Comparison of ENCODE assay signal across 23 cellular contexts in the genomic region with DNA sequence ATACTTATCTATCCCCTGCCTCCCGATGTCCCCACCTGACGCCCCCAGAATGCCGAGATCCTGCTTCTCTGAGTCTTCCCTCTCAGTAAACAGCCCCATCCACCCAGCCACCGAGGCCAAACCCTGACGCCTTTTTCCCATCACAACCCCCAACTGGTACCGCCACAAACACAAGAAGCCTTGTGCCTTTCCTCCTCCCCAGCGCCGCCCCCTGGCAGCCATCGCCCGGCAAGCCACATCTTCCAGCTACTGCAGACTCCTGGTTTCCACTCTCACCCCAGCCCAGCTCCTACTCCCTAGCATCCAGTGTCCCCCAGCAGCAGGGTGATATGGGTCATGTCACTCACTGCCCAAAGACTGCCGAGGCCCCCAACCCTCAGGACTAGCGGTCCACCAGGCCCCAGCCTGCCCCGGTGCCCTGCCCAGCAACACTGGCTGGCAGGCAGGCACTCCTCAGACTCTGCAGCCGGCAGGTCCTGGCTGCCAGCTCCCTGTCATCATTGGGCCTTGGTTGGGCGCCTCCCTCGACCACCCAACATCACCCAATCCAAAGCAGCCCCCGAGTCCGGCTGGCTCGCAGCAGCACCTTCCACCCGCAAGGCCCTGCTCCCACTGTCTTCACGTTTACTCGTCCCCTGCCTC. TPM values are rescaled to one million over a fixed set of nuclear protein-coding genes. Genes with fewer than 3 reads are reported as not detected.
DNase-seq lines count a peak whose midpoint lies in the region; ATAC-seq and TF ChIP-seq lines count a peak whose summit lies in the region.
"Had no signal": no experiment of that assay in that cellular context is flagged by ENCODE, and none has a peak within 500 bp of the region (broad histone marks: within the 10 kb centered on the region; RNA-seq: fewer than 3 reads in every experiment).

No MANE protein-coding gene starts in this region.

- H3K4me1 ChIP-seq in OCI-LY1 (ENCODE audit: insufficient read depth, low read length, severe bottlenecking) (peaks cover 10% of the 10 kb centered on the region), mesenchymal stem cell (ENCODE audit: control insufficient read depth, insufficient read depth, low read depth, low read length) (no peaks in the 10 kb centered on the region)
- H3K4me1 ChIP-seq: Caco-2 had no signal

- no peak overlapping the region for H2BK120ac ChIP-seq in mesenchymal stem cell (ENCODE audit: low read depth, low read length)

- no peak overlapping the region for H3K4ac ChIP-seq in mesenchymal stem cell (ENCODE audit: low read depth in 1 of 2, low read length in 2 of 2)

- H3K18ac ChIP-seq in mesenchymal stem cell (ENCODE audit: low read depth in 1 of 2, low read length in 2 of 2), result no peak overlapping the region

- H3K79me2 ChIP-seq in OCI-LY1 (ENCODE audit: insufficient read depth, low read length), result no peaks in the 10 kb centered on the region

- 92% methylated on average over 21 of the region's 22 CpGs for WGBS in mesenchymal stem cell

- H2AK5ac ChIP-seq in mesenchymal stem cell (ENCODE audit: low read length, severe bottlenecking), result no peak overlapping the region

- TF ChIP-seq CTCF in OCI-LY1 (IDR thresholded peaks at IDR 0.05; ENCODE audit: low read length), result no peak
- TF ChIP-seq CTCF in brain microvascular endothelial cell (IDR thresholded peaks at IDR 0.05; ENCODE audit: low read depth, low read length, missing control alignments), result peak; percentile 10
- TF ChIP-seq CTCF in foreskin fibroblast (IDR thresholded peaks at IDR 0.05; ENCODE audit: low read depth, low read length), result no peak

- H3K27ac ChIP-seq in OCI-LY1 (ENCODE audit: low read depth, low read length, poor library complexity, severe bottlenecking) (peak overlapping the region; percentile 21), brain microvascular endothelial cell (no peak overlapping the region), mesenchymal stem cell (ENCODE audit: low read length, poor library complexity, severe bottlenecking) (no peak overlapping the region), temporal lobe (ENCODE audit: low read depth, low read length) (peak overlapping the region; percentile 98)
- H3K27ac ChIP-seq: coronary artery, GM23248, thoracic aorta, VCaP had no signal

- DNase-seq in brain microvascular endothelial cell (no peak), mesenchymal stem cell (no peak), A172 (ENCODE audit: low spot score) (no peak), foreskin fibroblast (no peak)
- DNase-seq: activated CD8-positive, alpha-beta T cell treated with anti-CD3 and anti-CD28 coated beads, Interleukin-2, amount 10 ng/mL, durations not matched to agents 7 days and 5 days; activated naive CD4-positive, alpha-beta T cell treated with anti-CD3 and anti-CD28 coated beads, Interleukin-2, amount 10 ng/mL, durations not matched to agents 7 days and 5 days; activated T-cell treated with anti-CD3 and anti-CD28 coated beads, Interleukin-2, amount 50 U/mL, for 24 hours; AML-193; Caco-2; GM23248; left cardiac atrium; NCI-H1417; NCI-H69; nephron progenitor cell; PC-3; SIG-M5; T-helper 2 cell had no signal

- H3K27me3 ChIP-seq in OCI-LY1 (ENCODE audit: insufficient read depth, low read length), result no peaks in the 10 kb centered on the region
- no peaks in the 10 kb centered on the region for H3K27me3 ChIP-seq in brain microvascular endothelial cell (replicated peaks)
- no peaks in the 10 kb centered on the region for H3K27me3 ChIP-seq in mesenchymal stem cell (ENCODE audit: control insufficient read depth in 1 of 2, insufficient read depth in 1 of 2, low read length in 2 of 2)

- in situ Hi-C loops in brain microvascular endothelial cell (cut with HindIII; ENCODE audit: low pct_ligation_motif_present, low sequenced_read_pairs), result no loop called here

- H2BK12ac ChIP-seq in mesenchymal stem cell (ENCODE audit: low read length in 2 of 2), result no peak overlapping the region

- H2AFZ ChIP-seq in OCI-LY1 (ENCODE audit: low read length), result no peak overlapping the region
- H2AFZ ChIP-seq in mesenchymal stem cell (ENCODE audit: low read depth, low read length), result no peak overlapping the region
- H2AFZ ChIP-seq: GM23248 had no signal

- H3K9me3 ChIP-seq in OCI-LY1 (ENCODE audit: low read length) (no peaks in the 10 kb centered on the region), mesenchymal stem cell (ENCODE audit: control insufficient read depth, low read length) (no peaks in the 10 kb centered on the region)
- H3K9me3 ChIP-seq: Caco-2, thoracic aorta had no signal

- no peak for ATAC-seq in GM19467 (IDR thresholded peaks at IDR 0.05; ENCODE audit: unreplicated experiment)
- ATAC-seq: activated CD8-positive, alpha-beta T cell treated with anti-CD3 and anti-CD28 coated beads, Interleukin-2, amount 10 ng/mL, durations not matched to agents 7 days and 5 days; left cardiac atrium; PC-3 had no signal

- peak overlapping the region; percentile 19 for H4K8ac ChIP-seq in mesenchymal stem cell (ENCODE audit: low read length)

- H3K4me2 ChIP-seq in OCI-LY1 (ENCODE audit: low read length) (no peak overlapping the region), mesenchymal stem cell (ENCODE audit: low read length, poor library complexity, severe bottlenecking) (no peak overlapping the region)

- H3K79me1 ChIP-seq in mesenchymal stem cell (replicated peaks; ENCODE audit: low read length, poor library complexity, severe bottlenecking), result peaks cover 28% of the 10 kb centered on the region

- H3K14ac ChIP-seq in mesenchymal stem cell (ENCODE audit: low read length in 2 of 2), result no peak overlapping the region

- H3K9me2 ChIP-seq in OCI-LY1 (ENCODE audit: low read depth, low read length), result no peaks in the 10 kb centered on the region

- H2BK15ac ChIP-seq in mesenchymal stem cell (ENCODE audit: low read depth, poor library complexity, severe bottlenecking), result no peak overlapping the region

- H3K23ac ChIP-seq in mesenchymal stem cell (ENCODE audit: low read length in 2 of 2), result no peak overlapping the region

- no peak overlapping the region for H2BK5ac ChIP-seq in mesenchymal stem cell (ENCODE audit: low read depth, low read length, poor library complexity, severe bottlenecking)

- H3K36me3 ChIP-seq in OCI-LY1 (ENCODE audit: insufficient read depth, low read length) (peaks cover 75% of the 10 kb centered on the region), brain microvascular endothelial cell (replicated peaks) (peaks cover 15% of the 10 kb centered on the region), mesenchymal stem cell (ENCODE audit: control insufficient read depth in 1 of 2, insufficient read depth in 2 of 2, low read depth in 1 of 2, low read length in 2 of 2) (peaks cover 44 to 48% of the 10 kb centered on the region in 2 experiments)
- H3K36me3 ChIP-seq: thoracic aorta had no signal

- H3K4me3 ChIP-seq in OCI-LY1 (ENCODE audit: low read depth, low read length, poor library complexity, severe bottlenecking), result no peak overlapping the region
- no peak overlapping the region for H3K4me3 ChIP-seq in brain microvascular endothelial cell (ENCODE audit: low read depth, low read length)
- H3K4me3 ChIP-seq in mesenchymal stem cell (ENCODE audit: insufficient read depth in 1 of 2, low read depth in 1 of 2, low read length in 2 of 2), result no peak overlapping the region
- H3K4me3 ChIP-seq in foreskin fibroblast (ENCODE audit: low read depth in 1 of 2, low read length in 2 of 2), result no peak overlapping the region
- H3K4me3 ChIP-seq: coronary artery, GM23248, thoracic aorta had no signal

- H3K9ac ChIP-seq in OCI-LY1 (ENCODE audit: low read length), result no peak overlapping the region
- no peak overlapping the region for H3K9ac ChIP-seq in mesenchymal stem cell (ENCODE audit: low read length)
- H3K9ac ChIP-seq: GM23248 had no signal

- no peaks in the 10 kb centered on the region for H3F3A ChIP-seq in OCI-LY1 (ENCODE audit: insufficient read depth, low read length)

- H4K91ac ChIP-seq in mesenchymal stem cell (ENCODE audit: low read length), result no peak overlapping the region

- no peaks in the 10 kb centered on the region for H4K20me1 ChIP-seq in OCI-LY1 (ENCODE audit: insufficient read depth, low read length)

RNA-seq across cellular contexts. Expression of gene TCFL5, which starts 11.2 kb away (rescaled TPM):
- 6.1 TPM for polyA plus RNA-seq in mesenchymal stem cell (2013, experiment 1 of 2)
- polyA plus RNA-seq in mesenchymal stem cell (2013, experiment 2 of 2), result 6.9 TPM
- total RNA-seq in temporal lobe, result 8.9 TPM
- 23.7 and 24.1 TPM in 2 replicates for total RNA-seq in A172 (2014; rRNA removed; shearing (Covaris generic))

RNA-seq across cellular contexts. Expression of gene COL9A3, which starts 33.6 kb away (rescaled TPM):
- polyA plus RNA-seq in mesenchymal stem cell (2013, experiment 1 of 2), result 0.79 TPM
- 0.44 TPM for polyA plus RNA-seq in mesenchymal stem cell (2013, experiment 2 of 2)
- total RNA-seq in temporal lobe, result 22.9 TPM
- total RNA-seq in A172 (2014; rRNA removed; shearing (Covaris generic)), result 1.9 and 2.8 TPM in 2 replicates
- total RNA-seq: activated CD8-positive, alpha-beta T cell treated with anti-CD3 and anti-CD28 coated beads, Interleukin-2, amount 10 ng/mL, durations not matched to agents 7 days and 5 days; GM23248 had no signal

RNA-seq across cellular contexts. Expression of gene OGFR, which starts 45.8 kb away (rescaled TPM):
- polyA plus RNA-seq in mesenchymal stem cell (2013, experiment 1 of 2), result 28.3 TPM
- 27.4 TPM for polyA plus RNA-seq in mesenchymal stem cell (2013, experiment 2 of 2)
- total RNA-seq in temporal lobe, result 17.9 TPM
- 66.0 and 90.7 TPM in 2 replicates for total RNA-seq in A172 (2014; rRNA removed; shearing (Covaris generic))

RNA-seq across cellular contexts. Expression of gene MRGBP, which starts 54.2 kb away (rescaled TPM):
- 14.2 TPM for polyA plus RNA-seq in mesenchymal stem cell (2013, experiment 1 of 2)
- 14.5 TPM for polyA plus RNA-seq in mesenchymal stem cell (2013, experiment 2 of 2)
- total RNA-seq in temporal lobe, result 9.8 TPM
- total RNA-seq in A172 (2014; rRNA removed; shearing (Covaris generic)), result 60.5 and 63.2 TPM in 2 replicates

Comparison
In these comparisons a context has a peak if more than half of its experiments do, and no peak if none do; other contexts are left out.
1. H3K27ac ChIP-seq: peak in OCI-LY1 (single experiment) and temporal lobe (single experiment); none in brain microvascular endothelial cell (single experiment) and mesenchymal stem cell (single experiment).